8 cellular contexts compared by ENCODE assay signal in genomic region chr1:42146916-42147320, GRCh38. TPM values are rescaled to one million over a fixed set of nuclear protein-coding genes. Genes with fewer than 3 reads are reported as not detected.
DNase-seq lines count a peak whose midpoint lies in the region; ATAC-seq, FAIRE-seq and TF ChIP-seq lines count a peak whose summit lies in the region.

No MANE protein-coding gene starts in this region.

- H3K36me3 ChIP-seq in HAP-1 (replicated peaks) (no peaks in the 10 kb centered on the region), H1 (ENCODE audit: control insufficient read depth in 2 of 4, insufficient read depth in 4 of 4, low read length in 3 of 4) (no peaks in the 10 kb centered on the region), mesendoderm (ENCODE audit: control insufficient read depth, insufficient read depth, low read length) (no peaks in the 10 kb centered on the region)

- TF ChIP-seq RAD21 in H1 (IDR thresholded peaks at IDR 0.05 in 1 of 2, conservative IDR thresholded peaks at IDR 0.05 in 1 of 2; ENCODE audit: low read depth in 2 of 2, low read length in 2 of 2) = peak; percentile 95

- TF ChIP-seq EP300 in H1 (IDR thresholded peaks at IDR 0.05; ENCODE audit: borderline replicate concordance in 1 of 2, low read depth in 2 of 2, low read length in 2 of 2) = 0 out of 3 replicates have a peak, but pooled peaks of 1 of the 2 experiments have one; percentile 33

- H3K4me2 ChIP-seq in H1 (ENCODE audit: insufficient read depth in 1 of 2, low read depth in 2 of 2, low read length in 2 of 2) = no peak overlapping the region
- no peak overlapping the region for H3K4me2 ChIP-seq in mesendoderm (ENCODE audit: low read length)

- POLR2A ChIA-PET in H1 (lab: Charles Lee; ENCODE audit: partially characterized antibody) = no interaction called here

- TF ChIP-seq POLR2A in H1 (IDR thresholded peaks at IDR 0.05; ENCODE audit: control extremely low read depth in 1 of 2, low read depth in 2 of 2, low read length in 2 of 2) = no peak

- H2BK12ac ChIP-seq in H1 (ENCODE audit: low read depth, low read length) = no peak overlapping the region

- H2BK15ac ChIP-seq in H1 (ENCODE audit: low read length) (no peak overlapping the region), mesendoderm (replicated peaks; ENCODE audit: low read depth) (no peak overlapping the region)

- H3K27ac ChIP-seq in H1 (ENCODE audit: low read depth, low read length) (no peak overlapping the region), mesendoderm (ENCODE audit: low read depth, low read length) (no peak overlapping the region)

- H3K4me1 ChIP-seq in HAP-1 (no peaks in the 10 kb centered on the region), H1 (replicated peaks in 1 of 4; ENCODE audit: control insufficient read depth in 3 of 4, insufficient read depth in 4 of 4, low read length in 3 of 4) (no peaks in the 10 kb centered on the region), mesendoderm (ENCODE audit: control insufficient read depth, low read depth, low read length) (no peaks in the 10 kb centered on the region)

- no peak for ATAC-seq in HG02623 (IDR thresholded peaks at IDR 0.05; ENCODE audit: unreplicated experiment)

- no peak overlapping the region for H3K18ac ChIP-seq in H1 (ENCODE audit: extremely low read depth, low read length)
- H3K18ac ChIP-seq in mesendoderm (ENCODE audit: low read length) = no peak overlapping the region

- no peak overlapping the region for H2BK120ac ChIP-seq in H1 (replicated peaks; ENCODE audit: low read depth, low read length)
- H2BK120ac ChIP-seq in mesendoderm (ENCODE audit: low read depth, low read length) = no peak overlapping the region

- no peak overlapping the region for H3K23ac ChIP-seq in H1 (ENCODE audit: insufficient read length)
- H3K23ac ChIP-seq in mesendoderm (ENCODE audit: low read length) = no peak overlapping the region

- in situ Hi-C loops in HAP-1 (cut with MboI; ENCODE audit: low sequenced_read_pairs) = no loop called here

- no peaks in the 10 kb centered on the region for H3K79me2 ChIP-seq in H1 (ENCODE audit: control insufficient read depth in 1 of 2, insufficient read depth in 2 of 2, low read length in 2 of 2)
- H3K79me2 ChIP-seq in mesendoderm (ENCODE audit: control insufficient read depth, insufficient read depth, low read length) = no peaks in the 10 kb centered on the region

- no peak overlapping the region for H2AFZ ChIP-seq in H1 (ENCODE audit: low read length)

- H4K8ac ChIP-seq in H1 (ENCODE audit: extremely low read depth, insufficient read depth, low read length) (no peak overlapping the region), mesendoderm (ENCODE audit: low read depth, low read length) (no peak overlapping the region)

- H4K20me1 ChIP-seq in H1 (replicated peaks in 1 of 2; ENCODE audit: control insufficient read depth in 1 of 2, insufficient read depth in 2 of 2, low read length in 2 of 2) = peaks cover 0 to 2% of the 10 kb centered on the region in 2 experiments

- peak; percentile 83 to 92 (median 88) for TF ChIP-seq CTCF in H1 (IDR thresholded peaks at IDR 0.05; ENCODE audit: control extremely low read depth in 1 of 3, insufficient read depth in 1 of 3, low read depth in 1 of 3, low read length in 3 of 3)

- no peak overlapping the region for H3K56ac ChIP-seq in H1 (replicated peaks; ENCODE audit: insufficient read length, low read depth, low read length)
- no peak overlapping the region for H3K56ac ChIP-seq in mesendoderm (ENCODE audit: low read length)

- no peak overlapping the region for H3K9ac ChIP-seq in H1 (replicated peaks in 1 of 4; ENCODE audit: extremely low read depth in 1 of 4, low read depth in 3 of 4, low read length in 3 of 4)
- no peak overlapping the region for H3K9ac ChIP-seq in mesendoderm (ENCODE audit: low read length)

- CTCF ChIA-PET in H1 (lab: Charles Lee; ENCODE audit: partially characterized antibody) = interaction anchor here (0.7 to 7.8 kb wide), 9 partner anchors 9 to 568 kb away, joined by 3 to 77 read pairs (median 4); no protein-coding TSS in a partner anchor

- H2BK20ac ChIP-seq in H1 (ENCODE audit: low read length) = no peak overlapping the region

- H2BK5ac ChIP-seq in H1 (ENCODE audit: low read depth, low read length) = no peak overlapping the region
- no peak overlapping the region for H2BK5ac ChIP-seq in mesendoderm (ENCODE audit: low read length)

- H3K9me3 ChIP-seq in HAP-1 (no peaks in the 10 kb centered on the region), H1 (ENCODE audit: insufficient read depth in 2 of 2, low read depth in 1 of 2, low read length in 1 of 2) (no peaks in the 10 kb centered on the region)

- H3K27me3 ChIP-seq in HAP-1 (ENCODE audit: low read depth) = peaks cover 9% of the 10 kb centered on the region
- H3K27me3 ChIP-seq in H1 (replicated peaks in 1 of 4; ENCODE audit: control insufficient read depth in 3 of 4, extremely low read depth in 1 of 4, insufficient read depth in 3 of 4, low read length in 3 of 4) = no peaks in the 10 kb centered on the region; a peak in 2 of 7 replicates
- no peaks in the 10 kb centered on the region for H3K27me3 ChIP-seq in mesendoderm (ENCODE audit: insufficient read depth, low read length, poor library complexity)

- no peaks in the 10 kb centered on the region; the same call in 1 of the 2 replicates for H3K23me2 ChIP-seq in H1 (ENCODE audit: low read depth, low read length)

- FAIRE-seq in H1 (lab: Jason Lieb, UNC) = peak; percentile 96

- no peak overlapping the region for H3K14ac ChIP-seq in H1 (ENCODE audit: insufficient read length)

- 20% methylated on average over 7 of the region's 7 CpGs; no CpG with 5 or more reads in 1 of the 2 experiments for WGBS in H1 (ENCODE audit: extremely low coverage in 1 of 2, insufficient coverage in 1 of 2, insufficient read length in 1 of 2, insufficient replicate concordance in 2 of 2, low coverage in 1 of 2, low lambda C conversion rate in 2 of 2, missing lambda C conversion rate in 1 of 2), 2 experiments
- no CpG with 5 or more reads among the region's 7 CpGs for WGBS in mesendoderm (ENCODE audit: extremely low coverage, insufficient coverage, low lambda C conversion rate)

- peak overlapping the region; percentile 52 for H4K91ac ChIP-seq in H1 (replicated peaks; ENCODE audit: insufficient read length, low read length)

- H2AK5ac ChIP-seq in H1 (ENCODE audit: low read depth, low read length) (no peak overlapping the region), mesendoderm (ENCODE audit: low read length) (no peak overlapping the region)

- no peak overlapping the region for H3K4ac ChIP-seq in H1 (replicated peaks; ENCODE audit: insufficient read length, low read depth, low read length)
- H3K4ac ChIP-seq in mesendoderm (ENCODE audit: low read depth, low read length) = no peak overlapping the region

- H4K5ac ChIP-seq in H1 (ENCODE audit: insufficient read length, low read depth, low read length) = no peak overlapping the region
- H4K5ac ChIP-seq in mesendoderm (ENCODE audit: low read length) = no peak overlapping the region

- peak; percentile 78 for DNase-seq in AG20443 (ENCODE audit: low spot score)
- peak; percentile 30 to 83 for DNase-seq in HAP-1 (ENCODE audit: low spot score in 2 of 2)
- peak; percentile 68 for DNase-seq in NCI-H526 treated with DMSO at 0.1 percent for 48 hours (lab: John Stamatoyannopoulos, UW)
- peak; percentile 23 to 33 for DNase-seq in activated CD8-positive, alpha-beta memory T cell treated with anti-CD3 and anti-CD28 coated beads for 1 hour (ENCODE audit: extremely low read depth in 1 of 2, low read depth in 1 of 2)
- DNase-seq in H1 (ENCODE audit: low read depth in 1 of 2, low spot score in 2 of 2) = peak; percentile 62 to 93
- peak; percentile 93 for DNase-seq in mesendoderm
- DNase-seq in stimulated activated CD8-positive, alpha-beta memory T cell treated with anti-CD3 and anti-CD28 coated beads, Interleukin-4, amount 100 ng/mL, for 48 hours = peak; percentile 84

- H3K4me3 ChIP-seq in HAP-1 (no peak overlapping the region), H1 (ENCODE audit: extremely low read depth in 1 of 4, insufficient read depth in 2 of 4, low read depth in 3 of 4, low read length in 4 of 4) (no peak overlapping the region), mesendoderm (ENCODE audit: low read length) (no peak overlapping the region)

- H3K79me1 ChIP-seq in H1 (ENCODE audit: low read depth, low read length) = no peaks in the 10 kb centered on the region
- H3K79me1 ChIP-seq in mesendoderm (ENCODE audit: low read length) = no peaks in the 10 kb centered on the region

TF ChIP-seq in H1, 55 proteins besides CTCF, POLR2A, EP300 and RAD21 (continues in another document):
- no peak for TF ChIP-seq TAF1 (IDR thresholded peaks at IDR 0.05; ENCODE audit: low read depth, low read length)
- TF ChIP-seq USF2 (IDR thresholded peaks at IDR 0.05; ENCODE audit: low read length) = no peak

RNA-seq across cellular contexts. Expression of gene GUCA2B, which starts 6.3 kb away (rescaled TPM):
- not detected in 2 replicates for total RNA-seq in H1 (2021; fragmentation: NEBNext Ultra II Directional; extraction: Animal tissue kit (Norgen Biotek cat#: 25700))
- polyA plus RNA-seq in H1 (2011; rRNA removed) = not detected in 2 replicates
- polyA plus RNA-seq in H1 (2011; cell fraction: cytosol; rRNA removed) = not detected
- not detected for polyA plus RNA-seq in H1 (2011; cell fraction: nucleus; rRNA removed)
- polyA plus RNA-seq in H1 (2012, experiment 1 of 2) = not detected in 4 replicates
- not detected for polyA plus RNA-seq in H1 (2012, experiment 2 of 2)
- not detected for polyA plus RNA-seq in H1 (2013, experiment 1 of 2)
- not detected for polyA plus RNA-seq in H1 (2013, experiment 2 of 2)
- polyA minus RNA-seq in H1 (2011; rRNA and poly(A)+ RNA removed) = not detected in 2 replicates
- not detected for polyA minus RNA-seq in H1 (2011; cell fraction: cytosol; rRNA and poly(A)+ RNA removed)
- polyA minus RNA-seq in H1 (2011; cell fraction: nucleus; rRNA and poly(A)+ RNA removed) = not detected
- polyA plus RNA-seq in mesendoderm (2013, experiment 1 of 2) = not detected
- not detected for polyA plus RNA-seq in mesendoderm (2013, experiment 2 of 2)

RNA-seq across cellular contexts. Expression of gene GUCA2A, which starts 17.6 kb away (rescaled TPM):
- total RNA-seq in H1 (2021; fragmentation: NEBNext Ultra II Directional; extraction: Animal tissue kit (Norgen Biotek cat#: 25700)) = not detected in 2 replicates
- not detected in 2 replicates for polyA plus RNA-seq in H1 (2011; rRNA removed)
- polyA plus RNA-seq in H1 (2011; cell fraction: cytosol; rRNA removed) = not detected
- polyA plus RNA-seq in H1 (2011; cell fraction: nucleus; rRNA removed) = not detected
- not detected in 4 replicates for polyA plus RNA-seq in H1 (2012, experiment 1 of 2)
- not detected for polyA plus RNA-seq in H1 (2012, experiment 2 of 2)
- polyA plus RNA-seq in H1 (2013, experiment 1 of 2) = not detected
- polyA plus RNA-seq in H1 (2013, experiment 2 of 2) = not detected
- polyA minus RNA-seq in H1 (2011; rRNA and poly(A)+ RNA removed) = not detected in 2 replicates
- polyA minus RNA-seq in H1 (2011; cell fraction: cytosol; rRNA and poly(A)+ RNA removed) = not detected
- polyA minus RNA-seq in H1 (2011; cell fraction: nucleus; rRNA and poly(A)+ RNA removed) = not detected
- 0.11 TPM for polyA plus RNA-seq in mesendoderm (2013, experiment 1 of 2)
- polyA plus RNA-seq in mesendoderm (2013, experiment 2 of 2) = 0.08 TPM

Comparison
In these comparisons a context has a peak if more than half of its experiments do, and no peak if none do; other contexts are left out.
1. DNase-seq: peak in every context shown above with its lines; median percentile 93 in mesendoderm; 84 in stimulated activated CD8-positive, alpha-beta memory T cell treated with anti-CD3 and anti-CD28 coated beads, Interleukin-4, amount 100 ng/mL, for 48 hours; 78 in AG20443; 78 in H1; 68 in NCI-H526 treated with DMSO at 0.1 percent for 48 hours; 56 in HAP-1; 28 in activated CD8-positive, alpha-beta memory T cell treated with anti-CD3 and anti-CD28 coated beads for 1 hour.